Comparison of ENCODE assay signal across 12 cellular contexts in the genomic region with DNA sequence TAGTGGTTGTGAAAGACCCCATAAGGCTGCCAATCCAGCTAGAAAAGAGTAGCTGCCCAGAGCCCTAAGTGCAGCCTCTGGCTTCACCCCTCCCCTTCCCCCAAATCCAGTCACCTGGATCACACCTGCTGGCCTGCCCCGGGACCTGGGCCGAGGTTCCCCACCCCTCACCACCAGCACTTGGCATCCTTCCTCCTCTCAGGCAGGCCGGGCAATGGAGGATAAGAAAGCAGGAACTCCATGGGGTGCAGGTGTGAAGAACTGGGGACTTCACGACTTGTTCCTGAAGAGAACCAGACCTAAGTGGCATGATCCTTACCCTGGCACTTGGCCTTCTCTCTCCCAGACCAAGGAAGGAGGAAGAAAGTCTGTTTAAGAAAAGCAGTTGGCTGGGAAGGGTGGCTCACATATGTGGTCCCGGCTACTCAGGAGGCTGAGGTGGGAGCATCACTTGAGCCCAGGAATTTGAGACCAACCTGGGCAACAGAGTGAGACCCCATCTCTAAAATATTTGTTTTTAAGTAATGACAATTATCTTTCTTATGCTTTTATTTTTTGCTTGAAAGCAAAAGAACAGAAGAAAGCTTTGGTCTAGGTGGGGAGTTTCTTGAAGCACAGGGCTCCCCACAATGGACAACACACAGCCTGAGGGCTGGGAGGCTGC.
"Had no signal": no experiment of that assay in that cellular context is flagged by ENCODE, and none has a peak within 500 bp of the region (broad histone marks: within the 10 kb centered on the region; RNA-seq: fewer than 3 reads in every experiment).

No MANE protein-coding gene starts in this region.

- H3K36me3 ChIP-seq: esophagus muscularis mucosa, heart left ventricle, right lobe of liver, uterus had no signal

- H3K4me1 ChIP-seq: esophagus muscularis mucosa, foreskin keratinocyte, heart left ventricle, right lobe of liver, uterus had no signal

- H3K4me3 ChIP-seq: esophagus muscularis mucosa, heart left ventricle, right lobe of liver, uterus had no signal

- DNase-seq: activated CD4-positive, CD25-positive, alpha-beta regulatory T cell; activated gamma-delta T cell; activated naive CD4-positive, alpha-beta T cell treated with anti-CD3 and anti-CD28 coated beads, Interleukin-2, amount 50 U/mL, for 16 hours; amniotic stem cell; caudate nucleus; heart left ventricle; hypothalamus; immature natural killer cell; right lobe of liver; uterus had no signal

- H3K27me3 ChIP-seq: right lobe of liver, uterus had no signal

- H3K9me3 ChIP-seq: esophagus muscularis mucosa, heart left ventricle, right lobe of liver, uterus had no signal

- H3K27ac ChIP-seq: esophagus muscularis mucosa, foreskin keratinocyte, heart left ventricle, right lobe of liver, uterus had no signal
